3 cellular contexts compared by ENCODE assay signal in the genomic region with DNA sequence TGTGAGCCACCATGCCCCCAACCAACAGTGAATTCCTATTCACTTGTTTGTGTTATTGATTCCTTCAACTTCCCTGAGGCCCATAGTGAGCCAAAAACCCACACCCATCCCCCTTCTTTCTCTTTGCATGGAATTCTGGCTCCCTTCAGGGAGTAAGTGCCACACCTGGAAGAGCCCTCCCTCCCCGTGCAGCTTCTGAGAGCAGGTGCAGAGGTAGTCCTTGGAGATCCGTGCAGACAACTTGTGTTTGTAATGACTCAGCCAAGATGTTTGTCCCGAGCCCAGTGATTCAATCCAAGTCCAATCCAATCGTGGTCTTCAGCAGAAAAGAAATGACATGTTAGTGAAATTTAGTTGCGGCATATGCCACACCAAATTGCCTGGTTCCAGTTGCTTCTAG.
TF ChIP-seq lines count a peak whose summit lies in the region.

No MANE protein-coding gene starts in this region.

TF ChIP-seq in A549, 52 proteins besides CTCF, POLR2A, EP300 and RAD21:
- TF ChIP-seq, protein P1, sequence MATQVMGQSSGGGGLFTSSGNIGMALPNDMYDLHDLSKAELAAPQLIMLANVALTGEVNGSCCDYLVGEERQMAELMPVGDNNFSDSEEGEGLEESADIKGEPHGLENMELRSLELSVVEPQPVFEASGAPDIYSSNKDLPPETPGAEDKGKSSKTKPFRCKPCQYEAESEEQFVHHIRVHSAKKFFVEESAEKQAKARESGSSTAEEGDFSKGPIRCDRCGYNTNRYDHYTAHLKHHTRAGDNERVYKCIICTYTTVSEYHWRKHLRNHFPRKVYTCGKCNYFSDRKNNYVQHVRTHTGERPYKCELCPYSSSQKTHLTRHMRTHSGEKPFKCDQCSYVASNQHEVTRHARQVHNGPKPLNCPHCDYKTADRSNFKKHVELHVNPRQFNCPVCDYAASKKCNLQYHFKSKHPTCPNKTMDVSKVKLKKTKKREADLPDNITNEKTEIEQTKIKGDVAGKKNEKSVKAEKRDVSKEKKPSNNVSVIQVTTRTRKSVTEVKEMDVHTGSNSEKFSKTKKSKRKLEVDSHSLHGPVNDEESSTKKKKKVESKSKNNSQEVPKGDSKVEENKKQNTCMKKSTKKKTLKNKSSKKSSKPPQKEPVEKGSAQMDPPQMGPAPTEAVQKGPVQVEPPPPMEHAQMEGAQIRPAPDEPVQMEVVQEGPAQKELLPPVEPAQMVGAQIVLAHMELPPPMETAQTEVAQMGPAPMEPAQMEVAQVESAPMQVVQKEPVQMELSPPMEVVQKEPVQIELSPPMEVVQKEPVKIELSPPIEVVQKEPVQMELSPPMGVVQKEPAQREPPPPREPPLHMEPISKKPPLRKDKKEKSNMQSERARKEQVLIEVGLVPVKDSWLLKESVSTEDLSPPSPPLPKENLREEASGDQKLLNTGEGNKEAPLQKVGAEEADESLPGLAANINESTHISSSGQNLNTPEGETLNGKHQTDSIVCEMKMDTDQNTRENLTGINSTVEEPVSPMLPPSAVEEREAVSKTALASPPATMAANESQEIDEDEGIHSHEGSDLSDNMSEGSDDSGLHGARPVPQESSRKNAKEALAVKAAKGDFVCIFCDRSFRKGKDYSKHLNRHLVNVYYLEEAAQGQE (IDR thresholded peaks at IDR 0.05), result no peak
- TF ChIP-seq FOSB (CRISPR knock-in tag; IDR thresholded peaks at IDR 0.05), result peak; percentile 76
TF ChIP-seq in A549: peak in this region for 1.

TF ChIP-seq in HEK293, 187 proteins besides CTCF, POLR2A, EP300 and RAD21:
- TF ChIP-seq ZNF341 (tag by site-specific recombination; IDR thresholded peaks at IDR 0.05; ENCODE audit: low read depth) (peak; percentile 20; the same call in 1 of the 2 replicates), ZNF785 (tag by site-specific recombination; IDR thresholded peaks at IDR 0.05) (no peak)

TF ChIP-seq in H1, 55 proteins besides CTCF, POLR2A, EP300 and RAD21:
- TF ChIP-seq ASH2L (IDR thresholded peaks at IDR 0.05; ENCODE audit: low read length) (no peak), SUZ12 (IDR thresholded peaks at IDR 0.05; ENCODE audit: low read length) (no peak), EGR1 (IDR thresholded peaks at IDR 0.05; ENCODE audit: borderline replicate concordance, low read depth, low read length) (no peak), TBP (IDR thresholded peaks at IDR 0.05; ENCODE audit: low read depth, low read length) (no peak), SP2 (IDR thresholded peaks at IDR 0.05; ENCODE audit: low read length) (no peak), CHD1 (IDR thresholded peaks at IDR 0.05; ENCODE audit: low read depth, low read length) (no peak), SP4 (IDR thresholded peaks at IDR 0.05; ENCODE audit: low read length) (no peak), SIX5 (IDR thresholded peaks at IDR 0.05; ENCODE audit: low read depth, low read length) (no peak), NANOG (IDR thresholded peaks at IDR 0.05; ENCODE audit: insufficient read depth, low read depth, low read length, poor library complexity, severe bottlenecking) (no peak), KDM5A (IDR thresholded peaks at IDR 0.05; ENCODE audit: low read length) (no peak), YY1 (IDR thresholded peaks at IDR 0.05; ENCODE audit: low read depth, low read length) (no peak), POLR2AphosphoS5 (IDR thresholded peaks at IDR 0.05; ENCODE audit: low read depth, low read length) (no peak), RBBP5 (IDR thresholded peaks at IDR 0.05; ENCODE audit: borderline replicate concordance, low read depth, low read length) (no peak), CBX5 (IDR thresholded peaks at IDR 0.05; ENCODE audit: low read depth, low read length) (no peak), TAF7 (optimal IDR thresholded peaks at IDR 0.05; ENCODE audit: borderline replicate concordance, low read depth, low read length) (no peak), CEBPB (IDR thresholded peaks at IDR 0.05; ENCODE audit: low read depth, low read length) (no peak)
